In the genomic region with DNA sequence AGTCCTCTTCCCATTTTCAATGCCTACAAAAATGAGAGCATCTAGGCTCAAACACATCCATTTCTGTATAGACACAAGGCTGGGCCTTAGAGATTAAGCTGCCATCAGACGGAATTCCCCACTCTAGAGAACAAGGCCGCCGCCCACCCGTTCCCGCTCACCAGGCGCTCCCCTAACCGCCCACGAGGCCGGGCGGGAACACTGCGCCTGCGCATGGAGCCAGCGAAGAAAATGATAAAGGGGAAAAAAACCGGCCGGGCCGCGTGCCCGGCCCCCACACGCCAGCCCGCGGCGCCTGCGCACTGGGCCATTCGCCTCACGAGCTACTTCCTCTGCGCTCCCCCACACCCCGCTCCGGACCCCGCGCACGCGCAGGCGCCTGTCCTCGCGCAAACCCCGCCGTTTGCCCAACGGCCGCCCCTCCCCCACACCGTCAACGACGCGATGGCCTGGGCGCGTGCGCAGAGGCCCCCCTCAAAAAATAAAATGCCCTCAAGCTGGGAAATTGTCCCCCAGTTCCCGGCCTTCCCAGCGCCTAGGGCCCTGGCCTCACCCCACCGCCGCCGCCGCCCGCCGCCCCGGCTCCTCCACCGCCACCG, we compare ENCODE assay signal across 8 cellular contexts. TPM values are rescaled to one million over a fixed set of nuclear protein-coding genes. Genes with fewer than 3 reads are reported as not detected.
DNase-seq lines count a peak whose midpoint lies in the region; ATAC-seq and TF ChIP-seq lines count a peak whose summit lies in the region.

No MANE protein-coding gene starts in this region.

- no peaks in the 10 kb centered on the region for H3K27me3 Mint-ChIP-seq in MCF 10A (ENCODE audit: insufficient read depth, unreplicated experiment)

- CTCF ChIA-PET in MCF 10A (lab: Yijun Ruan, JAX) = interaction anchor here (0.7 to 1.8 kb wide), 3 partner anchors 10 to 1196 kb away, joined by 3 to 15 read pairs (median 5); no protein-coding TSS in a partner anchor

- H3K27ac ChIP-seq in VCaP = peak overlapping the region; percentile 100

- BruUV-seq in MCF 10A (replicated peaks; lab: Mats Ljungman, UMichigan) = no TSS peak

- H3K4me3 ChIP-seq in GM12865 (ENCODE audit: low read depth, low read length) (peak overlapping the region; percentile 95), iPS-18c (ENCODE audit: insufficient read depth, low read depth, low read length) (peak overlapping the region; percentile 72), skeletal muscle satellite cell (ENCODE audit: low read length) (peak overlapping the region; percentile 85)

- peak overlapping the region; percentile 99 for H3K9ac ChIP-seq in skeletal muscle satellite cell (ENCODE audit: low read depth, low read length)

- peak overlapping the region; percentile 99 for H3K27ac Mint-ChIP-seq in MCF 10A (ENCODE audit: low read depth, unreplicated experiment)

- ATAC-seq in HG03108 (IDR thresholded peaks at IDR 0.05; ENCODE audit: unreplicated experiment) = peak; percentile 18
- ATAC-seq in HG02870 (IDR thresholded peaks at IDR 0.05; ENCODE audit: unreplicated experiment) = no peak

- intact Hi-C loops in MCF 10A (cut with micrococcal nuclease) = no loop called here

- H3K4me3 Mint-ChIP-seq in MCF 10A (ENCODE audit: unreplicated experiment) = peak overlapping the region; percentile 97

- H3K27me3 ChIP-seq in skeletal muscle satellite cell (ENCODE audit: control insufficient read depth, insufficient read depth, low read length) = no peaks in the 10 kb centered on the region

- H3K36me3 Mint-ChIP-seq in MCF 10A (ENCODE audit: insufficient read depth, unreplicated experiment) = peaks cover 56% of the 10 kb centered on the region

- no peaks in the 10 kb centered on the region for H3K9me3 Mint-ChIP-seq in MCF 10A (ENCODE audit: unreplicated experiment)

- H3K36me3 ChIP-seq in skeletal muscle satellite cell (ENCODE audit: insufficient read depth, low read length) = peaks cover 45% of the 10 kb centered on the region

- POLR2A ChIA-PET in MCF 10A (lab: Yijun Ruan, JAX) = interaction anchor here (0.5 to 2.7 kb wide), 28 partner anchors 10 to 918 kb away, joined by 3 to 59 read pairs (median 4); a partner anchor contains a TSS

- DNase-seq in GM12865 (ENCODE audit: low read depth) (peak; percentile 98), NCI-H2196 treated with DMSO at 0.1 percent for 48 hours (lab: John Stamatoyannopoulos, UW; ENCODE audit: unreplicated experiment) (peak; percentile 92), MCF 10A (ENCODE audit: unreplicated experiment) (peak; percentile 96)

- H3K4me2 ChIP-seq in skeletal muscle satellite cell (ENCODE audit: low read length) = peak overlapping the region; percentile 98

- TF ChIP-seq CTCF in GM12865 (IDR thresholded peaks at IDR 0.05; ENCODE audit: insufficient read depth, low read depth, low read length, missing control alignments) = no peak
- TF ChIP-seq CTCF in VCaP (conservative IDR thresholded peaks at IDR 0.05) = no peak
- no peak for TF ChIP-seq CTCF in MCF 10A (IDR thresholded peaks at IDR 0.05; ENCODE audit: unreplicated experiment)

- peaks cover 22% of the 10 kb centered on the region for H3K4me1 Mint-ChIP-seq in MCF 10A (ENCODE audit: insufficient read depth, unreplicated experiment)

- H3K4me1 ChIP-seq in skeletal muscle satellite cell (ENCODE audit: control insufficient read depth, insufficient read depth, low read length) = peaks cover 35% of the 10 kb centered on the region

- H3K9me3 ChIP-seq in iPS-18c (ENCODE audit: control insufficient read depth, insufficient read depth, low read length) (no peaks in the 10 kb centered on the region), skeletal muscle satellite cell (replicated peaks; ENCODE audit: low read length) (no peaks in the 10 kb centered on the region)

RNA-seq across cellular contexts. Expression of a gene that starts 0.5 kb away (rescaled TPM):
- total RNA-seq in MCF 10A (2022) = 288 and 421 TPM in 2 replicates
- total RNA-seq in skeletal muscle satellite cell (2012; rRNA removed) = 209 and 261 TPM in 2 replicates

RNA-seq across cellular contexts. Expression of a gene that starts 17.7 kb away (rescaled TPM):
- 109 and 130 TPM in 2 replicates for total RNA-seq in MCF 10A (2022)
- 14.4 and 23.2 TPM in 2 replicates for total RNA-seq in skeletal muscle satellite cell (2012; rRNA removed)

RNA-seq across cellular contexts. Expression of a gene that starts 28.8 kb away (rescaled TPM):
- total RNA-seq in MCF 10A (2022) = 3.7 and 4.7 TPM in 2 replicates
- total RNA-seq in skeletal muscle satellite cell (2012; rRNA removed) = 3.1 and 4.6 TPM in 2 replicates

RNA-seq across cellular contexts. Expression of a gene that starts 36.5 kb away (rescaled TPM):
- total RNA-seq in MCF 10A (2022) = 0.61 TPM in 1 of 2 replicates, not detected in the other
- total RNA-seq in skeletal muscle satellite cell (2012; rRNA removed) = 0.25 TPM in 1 of 2 replicates, not detected in the other

RNA-seq across cellular contexts. Expression of a gene that starts 50.2 kb away (rescaled TPM):
- total RNA-seq in MCF 10A (2022) = 35.5 and 37.4 TPM in 2 replicates
- total RNA-seq in skeletal muscle satellite cell (2012; rRNA removed) = 46.1 and 58.5 TPM in 2 replicates
